ENCODE assay signal across 18 cellular contexts in genomic region chr10:112367516-112367915, GRCh38. TPM values are rescaled to one million over a fixed set of nuclear protein-coding genes. Genes with fewer than 3 reads are reported as not detected.
DNase-seq lines count a peak whose midpoint lies in the region; ATAC-seq and TF ChIP-seq lines count a peak whose summit lies in the region.
"Had no signal": no experiment of that assay in that cellular context is flagged by ENCODE, and none has a peak within 500 bp of the region (broad histone marks: within the 10 kb centered on the region; RNA-seq: fewer than 3 reads in every experiment).

No MANE protein-coding gene starts in this region.

- H3K23ac ChIP-seq in H9 (ENCODE audit: insufficient read length, low read depth, low read length): no peak overlapping the region

- no peak overlapping the region for H2AK5ac ChIP-seq in H9 (ENCODE audit: insufficient read length, low read length)

- H3K79me2 ChIP-seq in H9 (ENCODE audit: insufficient read depth, low read length): no peaks in the 10 kb centered on the region

- TF ChIP-seq CTCF in H9 (conservative IDR thresholded peaks at IDR 0.05) (no peak), coronary artery (IDR thresholded peaks at IDR 0.05) (no peak), ovary (IDR thresholded peaks at IDR 0.05) (no peak)

- no peak overlapping the region for H3K56ac ChIP-seq in H9 (ENCODE audit: insufficient read length, low read depth, low read length)

- no peak overlapping the region for H3K4me3 ChIP-seq in CD4-positive, CD25-positive, alpha-beta regulatory T cell (ENCODE audit: low read depth, low read length)
- no peak overlapping the region for H3K4me3 ChIP-seq in coronary artery
- no peak overlapping the region for H3K4me3 ChIP-seq in ovary
- H3K4me3 ChIP-seq: GM23248 had no signal

- H4K20me1 ChIP-seq in H9 (ENCODE audit: control insufficient read depth, insufficient read depth, insufficient read length): no peaks in the 10 kb centered on the region

- H2BK15ac ChIP-seq in H9 (ENCODE audit: low read depth, low read length): no peak overlapping the region

- peak overlapping the region in 2 of 3 donors; percentile 26 to 66 for H3K27ac Mint-ChIP-seq in CD4-positive, CD25-positive, alpha-beta regulatory T cell
- no peak overlapping the region for H3K27ac Mint-ChIP-seq in H9
- no peak overlapping the region for H3K27ac Mint-ChIP-seq in stimulated activated effector memory CD8-positive, alpha-beta T cell treated with anti-CD3 and anti-CD28 coated beads, Interleukin-12 subunit alpha, Interleukin-12 subunit beta, amount 100 ng/mL, for 72 hours
- no peak overlapping the region for H3K27ac Mint-ChIP-seq in activated CD8-positive, alpha-beta T cell treated with anti-CD3 and anti-CD28 coated beads, Interleukin-2, amount 10 ng/mL, durations not matched to agents 7 days and 5 days
- no peak overlapping the region for H3K27ac Mint-ChIP-seq in activated naive CD4-positive, alpha-beta T cell treated with anti-CD3 and anti-CD28 coated beads, Interleukin-2, amount 10 ng/mL, durations not matched to agents 7 days and 5 days
- H3K27ac Mint-ChIP-seq: CD4-positive, alpha-beta T cell had no signal

- no peaks in the 10 kb centered on the region for H3K79me1 ChIP-seq in H9 (ENCODE audit: insufficient read depth, low read depth, low read length, poor library complexity, severe bottlenecking)

- peaks cover 10% of the 10 kb centered on the region for H3K27me3 Mint-ChIP-seq in CD4-positive, CD25-positive, alpha-beta regulatory T cell
- H3K27me3 Mint-ChIP-seq in H9 (ENCODE audit: low read depth): peaks cover 2% of the 10 kb centered on the region
- H3K27me3 Mint-ChIP-seq in activated CD8-positive, alpha-beta T cell treated with anti-CD3 and anti-CD28 coated beads, Interleukin-2, amount 10 ng/mL, durations not matched to agents 7 days and 5 days (ENCODE audit: low read depth): peaks cover 2% of the 10 kb centered on the region
- peaks cover 4% of the 10 kb centered on the region for H3K27me3 Mint-ChIP-seq in activated naive CD4-positive, alpha-beta T cell treated with anti-CD3 and anti-CD28 coated beads, Interleukin-2, amount 10 ng/mL, durations not matched to agents 7 days and 5 days
- H3K27me3 Mint-ChIP-seq: CD4-positive, alpha-beta T cell had no signal

- no peaks in the 10 kb centered on the region for H3K36me3 Mint-ChIP-seq in CD4-positive, CD25-positive, alpha-beta regulatory T cell
- H3K36me3 Mint-ChIP-seq in H9 (ENCODE audit: insufficient read depth in 1 of 3, low read depth in 3 of 3): peaks cover 0 to 3% (median 0%) of the 10 kb centered on the region in 3 experiments; a peak in 2 of 7 replicates
- no peaks in the 10 kb centered on the region for H3K36me3 Mint-ChIP-seq in stimulated activated effector memory CD8-positive, alpha-beta T cell treated with anti-CD3 and anti-CD28 coated beads, Interleukin-12 subunit alpha, Interleukin-12 subunit beta, amount 100 ng/mL, for 72 hours
- H3K36me3 Mint-ChIP-seq in activated CD8-positive, alpha-beta T cell treated with anti-CD3 and anti-CD28 coated beads, Interleukin-2, amount 10 ng/mL, durations not matched to agents 7 days and 5 days (ENCODE audit: low read depth): peaks cover 3% of the 10 kb centered on the region
- H3K36me3 Mint-ChIP-seq in activated naive CD4-positive, alpha-beta T cell treated with anti-CD3 and anti-CD28 coated beads, Interleukin-2, amount 10 ng/mL, durations not matched to agents 7 days and 5 days: no peaks in the 10 kb centered on the region

- no peaks in the 10 kb centered on the region for H3K23me2 ChIP-seq in H9 (ENCODE audit: insufficient read length, low read depth, low read length, poor library complexity, severe bottlenecking)

- no peak overlapping the region for H2BK5ac ChIP-seq in H9 (ENCODE audit: insufficient read length, low read length)

- no peak overlapping the region for H3K18ac ChIP-seq in H9 (ENCODE audit: insufficient read length, low read depth, low read length)

- H3K36me3 ChIP-seq in CD4-positive, CD25-positive, alpha-beta regulatory T cell (ENCODE audit: control insufficient read depth, insufficient read depth, low read length): no peaks in the 10 kb centered on the region
- no peaks in the 10 kb centered on the region for H3K36me3 ChIP-seq in ovary

- H2BK120ac ChIP-seq in H9 (ENCODE audit: low read depth, low read length, poor library complexity, severe bottlenecking): no peak overlapping the region

- no peak overlapping the region for H3K9ac ChIP-seq in H9 (ENCODE audit: extremely low read depth, insufficient read length, low read length)
- H3K9ac ChIP-seq: GM23248 had no signal

- no peak overlapping the region for H4K5ac ChIP-seq in H9 (ENCODE audit: insufficient read length, low read depth, low read length)

- no peak overlapping the region for H2BK12ac ChIP-seq in H9 (ENCODE audit: insufficient read length, low read depth, low read length)

- H4K91ac ChIP-seq in H9 (ENCODE audit: insufficient read length, low read depth, low read length): no peak overlapping the region

- TF ChIP-seq EP300 in ovary (IDR thresholded peaks at IDR 0.05): no peak

- intact Hi-C loops in ovary (cut with DNase I): no loop called here

- TF ChIP-seq POLR2A in ovary (IDR thresholded peaks at IDR 0.05): no peak

- H3K4ac ChIP-seq in H9 (ENCODE audit: low read depth, low read length): no peak overlapping the region

- no peak overlapping the region for H3K4me2 ChIP-seq in H9 (ENCODE audit: insufficient read depth, insufficient read length, low read length)

- no peak overlapping the region for H3K14ac ChIP-seq in H9 (ENCODE audit: insufficient read depth, low read length)

- H4K8ac ChIP-seq in H9 (replicated peaks; ENCODE audit: insufficient read length, low read depth, low read length): no peak overlapping the region

- POLR2A ChIA-PET in activated CD8-positive, alpha-beta T cell treated with anti-CD3 and anti-CD28 coated beads, Interleukin-2, amount 10 ng/mL, durations not matched to agents 7 days and 5 days (lab: Charles Lee): no interaction called here

- no peak for ATAC-seq in CD4-positive, CD25-positive, alpha-beta regulatory T cell (ENCODE audit: low read depth in 2 of 2)
- no peak for ATAC-seq in stimulated activated effector memory CD8-positive, alpha-beta T cell treated with anti-CD3 and anti-CD28 coated beads, Interleukin-12 subunit alpha, Interleukin-12 subunit beta, amount 100 ng/mL, for 72 hours
- ATAC-seq in activated CD8-positive, alpha-beta T cell treated with anti-CD3 and anti-CD28 coated beads, Interleukin-2, amount 10 ng/mL, durations not matched to agents 7 days and 5 days: no peak
- ATAC-seq in left lobe of liver: no peak
- ATAC-seq: HCT116 had no signal

- peaks cover 16% of the 10 kb centered on the region for H3K4me1 ChIP-seq in CD4-positive, CD25-positive, alpha-beta regulatory T cell (ENCODE audit: control insufficient read depth, insufficient read depth, low read length, poor library complexity, severe bottlenecking)
- H3K4me1 ChIP-seq in H9 (ENCODE audit: insufficient read depth, low read length) (no peaks in the 10 kb centered on the region), ovary (ENCODE audit: insufficient read depth) (peaks cover 3% of the 10 kb centered on the region)

- no peak overlapping the region for H3K27ac ChIP-seq in CD4-positive, CD25-positive, alpha-beta regulatory T cell (ENCODE audit: insufficient read depth, low read length, poor library complexity, severe bottlenecking)
- H3K27ac ChIP-seq in H9 (ENCODE audit: insufficient read length, low read depth, low read length) (no peak overlapping the region), coronary artery (no peak overlapping the region), ovary (no peak overlapping the region)
- H3K27ac ChIP-seq: GM23248 had no signal

- H3K4me3 Mint-ChIP-seq in CD4-positive, CD25-positive, alpha-beta regulatory T cell: no peak overlapping the region
- no peak overlapping the region for H3K4me3 Mint-ChIP-seq in H9
- H3K4me3 Mint-ChIP-seq in stimulated activated effector memory CD8-positive, alpha-beta T cell treated with anti-CD3 and anti-CD28 coated beads, Interleukin-12 subunit alpha, Interleukin-12 subunit beta, amount 100 ng/mL, for 72 hours: peak overlapping the region; percentile 0
- H3K4me3 Mint-ChIP-seq in activated CD8-positive, alpha-beta T cell treated with anti-CD3 and anti-CD28 coated beads, Interleukin-2, amount 10 ng/mL, durations not matched to agents 7 days and 5 days: no peak overlapping the region
- no peak overlapping the region for H3K4me3 Mint-ChIP-seq in activated naive CD4-positive, alpha-beta T cell treated with anti-CD3 and anti-CD28 coated beads, Interleukin-2, amount 10 ng/mL, durations not matched to agents 7 days and 5 days
- H3K4me3 Mint-ChIP-seq: CD4-positive, alpha-beta T cell had no signal

- no peak overlapping the region for H3T11ph ChIP-seq in H9 (ENCODE audit: low read length)

- H3K27me3 ChIP-seq in CD4-positive, CD25-positive, alpha-beta regulatory T cell (ENCODE audit: control insufficient read depth, insufficient read depth, low read length): no peaks in the 10 kb centered on the region
- H3K27me3 ChIP-seq in H9 (ENCODE audit: insufficient read depth, low read length): 0 out of 2 replicates have a peak, but pooled peaks cover 2% of the 10 kb centered on the region
- no peaks in the 10 kb centered on the region for H3K27me3 ChIP-seq in ovary

- H3K9me3 ChIP-seq in CD4-positive, CD25-positive, alpha-beta regulatory T cell (ENCODE audit: control insufficient read depth in 2 of 2, low read length in 2 of 2): no peaks in the 10 kb centered on the region
- no peaks in the 10 kb centered on the region for H3K9me3 ChIP-seq in H9 (ENCODE audit: control insufficient read depth, low read depth, low read length)
- no peaks in the 10 kb centered on the region for H3K9me3 ChIP-seq in ovary

- peaks cover 3 to 32% (median 16%) of the 10 kb centered on the region in 4 donors for H3K4me1 Mint-ChIP-seq in CD4-positive, CD25-positive, alpha-beta regulatory T cell
- H3K4me1 Mint-ChIP-seq in H9: no peaks in the 10 kb centered on the region
- peaks cover 22% of the 10 kb centered on the region for H3K4me1 Mint-ChIP-seq in stimulated activated effector memory CD8-positive, alpha-beta T cell treated with anti-CD3 and anti-CD28 coated beads, Interleukin-12 subunit alpha, Interleukin-12 subunit beta, amount 100 ng/mL, for 72 hours
- H3K4me1 Mint-ChIP-seq in activated CD8-positive, alpha-beta T cell treated with anti-CD3 and anti-CD28 coated beads, Interleukin-2, amount 10 ng/mL, durations not matched to agents 7 days and 5 days (ENCODE audit: low read depth): peaks cover 17% of the 10 kb centered on the region
- no peaks in the 10 kb centered on the region for H3K4me1 Mint-ChIP-seq in activated naive CD4-positive, alpha-beta T cell treated with anti-CD3 and anti-CD28 coated beads, Interleukin-2, amount 10 ng/mL, durations not matched to agents 7 days and 5 days

- no peak for DNase-seq in CD4-positive, CD25-positive, alpha-beta regulatory T cell
- DNase-seq in H9: peak; percentile 1
- peak; percentile 35 for DNase-seq in coronary artery (ENCODE audit: low spot score)
- peak in 1 of 2 donors; percentile 44 for DNase-seq in stimulated activated effector memory CD8-positive, alpha-beta T cell treated with anti-CD3 and anti-CD28 coated beads, Interleukin-12 subunit alpha, Interleukin-12 subunit beta, amount 100 ng/mL, for 72 hours (ENCODE audit: low spot score in 2 of 2)
- no peak for DNase-seq in activated CD8-positive, alpha-beta T cell treated with anti-CD3 and anti-CD28 coated beads, Interleukin-2, amount 10 ng/mL, durations not matched to agents 7 days and 5 days
- DNase-seq in ovary: no peak
- no peak for DNase-seq in left lobe of liver (ENCODE audit: low spot score)
- DNase-seq in activated naive CD4-positive, alpha-beta T cell treated with anti-CD3 and anti-CD28 coated beads, Interleukin-2, amount 10 ng/mL, durations not matched to agents 7 days and 5 days: no peak
- DNase-seq: C1 segment of cervical spinal cord; Calu3; CD4-positive, alpha-beta T cell; COR-L47; DMS153; DND-41; GM23248; H7 had no signal

- no peak overlapping the region for H2AFZ ChIP-seq in H9 (ENCODE audit: low read length)
- H2AFZ ChIP-seq: GM23248 had no signal

- no peak overlapping the region for H2BK20ac ChIP-seq in H9 (ENCODE audit: low read depth, low read length, poor library complexity, severe bottlenecking)

- WGBS in H9 (ENCODE audit: extremely low coverage, insufficient read length, low lambda C conversion rate): no CpG with 5 or more reads among the region's 4 CpGs
- WGBS in ovary, 3 donors: 91 to 100% (median 92%) methylated on average over 4 of the region's 4 CpGs

- H3K9me3 Mint-ChIP-seq in CD4-positive, CD25-positive, alpha-beta regulatory T cell: no peaks in the 10 kb centered on the region
- peaks cover 4 to 5% of the 10 kb centered on the region in 2 experiments; a peak in 3 of 5 replicates for H3K9me3 Mint-ChIP-seq in H9
- no peaks in the 10 kb centered on the region for H3K9me3 Mint-ChIP-seq in stimulated activated effector memory CD8-positive, alpha-beta T cell treated with anti-CD3 and anti-CD28 coated beads, Interleukin-12 subunit alpha, Interleukin-12 subunit beta, amount 100 ng/mL, for 72 hours
- peaks cover 5% of the 10 kb centered on the region for H3K9me3 Mint-ChIP-seq in activated CD8-positive, alpha-beta T cell treated with anti-CD3 and anti-CD28 coated beads, Interleukin-2, amount 10 ng/mL, durations not matched to agents 7 days and 5 days (ENCODE audit: insufficient read depth)
- H3K9me3 Mint-ChIP-seq in activated naive CD4-positive, alpha-beta T cell treated with anti-CD3 and anti-CD28 coated beads, Interleukin-2, amount 10 ng/mL, durations not matched to agents 7 days and 5 days: peaks cover 2% of the 10 kb centered on the region
- H3K9me3 Mint-ChIP-seq: CD4-positive, alpha-beta T cell had no signal

- CTCF ChIA-PET in activated CD8-positive, alpha-beta T cell treated with anti-CD3 and anti-CD28 coated beads, Interleukin-2, amount 10 ng/mL, durations not matched to agents 7 days and 5 days (lab: Charles Lee): no interaction called here
- CTCF ChIA-PET in activated naive CD4-positive, alpha-beta T cell treated with anti-CD3 and anti-CD28 coated beads, Interleukin-2, amount 10 ng/mL, durations not matched to agents 7 days and 5 days (lab: Charles Lee): no interaction called here

RNA-seq across cellular contexts. Expression of gene ACSL5, which starts 6.4 kb away (rescaled TPM):
- 63.7 TPM for total RNA-seq in CD4-positive, CD25-positive, alpha-beta regulatory T cell
- 10 to 100 TPM; 74.8 to 94.4 (median 80.9) TPM for polyA plus RNA-seq in CD4-positive, CD25-positive, alpha-beta regulatory T cell
- total RNA-seq in H9 (2021) (not detected in 2 replicates), ovary (10 to 100 TPM in 6 of 7 donors, 1 to 10 TPM in 1; 7.9 to 34.2 (median 20.6) TPM), left lobe of liver (61.7 TPM)
- total RNA-seq in activated CD8-positive, alpha-beta T cell treated with anti-CD3 and anti-CD28 coated beads, Interleukin-2, amount 10 ng/mL, durations not matched to agents 7 days and 5 days: 10 to 100 TPM; 50.7 to 53.1 TPM
- polyA plus RNA-seq in ovary: 10 to 100 TPM; 10.8 to 29.4 TPM
- total RNA-seq: H1 had no signal
- polyA plus RNA-seq: H1 had no signal

Comparison
In these comparisons a context has a peak if more than half of its experiments do, and no peak if none do; other contexts are left out.
1. DNase-seq: peak in H9 (single experiment) and coronary artery (single experiment); none in CD4-positive, CD25-positive, alpha-beta regulatory T cell (0 of 3), activated CD8-positive, alpha-beta T cell treated with anti-CD3 and anti-CD28 coated beads, Interleukin-2, amount 10 ng/mL, durations not matched to agents 7 days and 5 days (single experiment), ovary (0 of 5), left lobe of liver (single experiment) and activated naive CD4-positive, alpha-beta T cell treated with anti-CD3 and anti-CD28 coated beads, Interleukin-2, amount 10 ng/mL, durations not matched to agents 7 days and 5 days (single experiment).
2. H3K27ac Mint-ChIP-seq: peak in CD4-positive, CD25-positive, alpha-beta regulatory T cell (2 of 3); none in H9 (0 of 3), stimulated activated effector memory CD8-positive, alpha-beta T cell treated with anti-CD3 and anti-CD28 coated beads, Interleukin-12 subunit alpha, Interleukin-12 subunit beta, amount 100 ng/mL, for 72 hours (single experiment), activated CD8-positive, alpha-beta T cell treated with anti-CD3 and anti-CD28 coated beads, Interleukin-2, amount 10 ng/mL, durations not matched to agents 7 days and 5 days (single experiment) and activated naive CD4-positive, alpha-beta T cell treated with anti-CD3 and anti-CD28 coated beads, Interleukin-2, amount 10 ng/mL, durations not matched to agents 7 days and 5 days (single experiment).